ENCODE assay signal across 24 cellular contexts in genomic region chr3:56720836-56721235, GRCh38. TPM values are rescaled to one million over a fixed set of nuclear protein-coding genes. Genes with fewer than 3 reads are reported as not detected.
DNase-seq lines count a peak whose midpoint lies in the region; ATAC-seq, FAIRE-seq and TF ChIP-seq lines count a peak whose summit lies in the region.
"Had no signal": no experiment of that assay in that cellular context is flagged by ENCODE, and none has a peak within 500 bp of the region (broad histone marks: within the 10 kb centered on the region; RNA-seq: fewer than 3 reads in every experiment).

No MANE protein-coding gene starts in this region.

- peaks cover 59% of the 10 kb centered on the region for H3K36me3 Mint-ChIP-seq in activated naive CD4-positive, alpha-beta T cell treated with anti-CD3 and anti-CD28 coated beads, Interleukin-2, amount 10 ng/mL, durations not matched to agents 7 days and 5 days
- H3K36me3 Mint-ChIP-seq in activated naive CD4-positive, alpha-beta T cell treated with anti-CD3 and anti-CD28 coated beads, Interleukin-2, amount 50 U/mL, for 72 hours: peaks cover 20 to 41% of the 10 kb centered on the region in 2 donors
- H3K36me3 Mint-ChIP-seq in effector memory CD8-positive, alpha-beta T cell (ENCODE audit: insufficient read depth): peaks cover 40% of the 10 kb centered on the region
- peaks cover 14% of the 10 kb centered on the region for H3K36me3 Mint-ChIP-seq in stimulated activated memory B cell treated with anti-CD40 and anti-IgM and Interleukin-4, amounts not matched to agents 10 μg/mL and 1 μg/mL and 100 μg/mL, for 72 hours

- H3K36me3 ChIP-seq in KMS-11 (ENCODE audit: insufficient read depth): no peaks in the 10 kb centered on the region
- peaks cover 0 to 3% of the 10 kb centered on the region in 2 donors for H3K36me3 ChIP-seq in small intestine (ENCODE audit: control insufficient read depth in 2 of 2, insufficient read depth in 2 of 2, low read length in 2 of 2)
- H3K36me3 ChIP-seq: BE2C had no signal

- ATAC-seq in activated naive CD4-positive, alpha-beta T cell treated with anti-CD3 and anti-CD28 coated beads, Interleukin-2, amount 50 U/mL, for 72 hours: no peak
- no peak for ATAC-seq in effector memory CD8-positive, alpha-beta T cell (replicated peaks)
- no peak for ATAC-seq in stimulated activated memory B cell treated with anti-CD40 and anti-IgM and Interleukin-4, amounts not matched to agents 10 μg/mL and 1 μg/mL and 100 μg/mL, for 72 hours
- ATAC-seq: activated CD8-positive, alpha-beta memory T cell treated with anti-CD3 and anti-CD28 coated beads, Interleukin-2, amount 10 ng/mL, durations not matched to agents 7 days and 5 days; activated T-cell treated with anti-CD3 and anti-CD28 coated beads, Interleukin-2, amount 50 U/mL, for 72 hours had no signal

- TF ChIP-seq POLR2A in erythroblast (IDR thresholded peaks at IDR 0.05; ENCODE audit: low read length): no peak

- no peak overlapping the region for H2AFZ ChIP-seq in KMS-11 (ENCODE audit: low read depth)

- TF ChIP-seq CTCF in KMS-11 (conservative IDR thresholded peaks at IDR 0.05; ENCODE audit: low read depth, low read length): no peak

- no peaks in the 10 kb centered on the region for H3K27me3 ChIP-seq in KMS-11 (ENCODE audit: insufficient read depth, low read depth)
- no peaks in the 10 kb centered on the region for H3K27me3 ChIP-seq in small intestine (ENCODE audit: control insufficient read depth in 2 of 2, insufficient read depth in 2 of 2, low read length in 2 of 2)
- H3K27me3 ChIP-seq: BE2C, upper lobe of right lung had no signal

- FAIRE-seq in small intestine (lab: Jason Lieb, UNC): no peak

- no peak overlapping the region for H3K4me3 ChIP-seq in KMS-11 (IDR thresholded peaks at IDR 0.05; ENCODE audit: insufficient read depth, low read depth, low read length)
- no peak overlapping the region for H3K4me3 ChIP-seq in small intestine (ENCODE audit: low read depth in 1 of 2, low read length in 2 of 2)
- H3K4me3 ChIP-seq: upper lobe of right lung had no signal

- H3K4me3 Mint-ChIP-seq in activated naive CD4-positive, alpha-beta T cell treated with anti-CD3 and anti-CD28 coated beads, Interleukin-2, amount 10 ng/mL, durations not matched to agents 7 days and 5 days: no peak overlapping the region
- no peak overlapping the region for H3K4me3 Mint-ChIP-seq in effector memory CD8-positive, alpha-beta T cell
- no peak overlapping the region for H3K4me3 Mint-ChIP-seq in stimulated activated memory B cell treated with anti-CD40 and anti-IgM and Interleukin-4, amounts not matched to agents 10 μg/mL and 1 μg/mL and 100 μg/mL, for 72 hours
- H3K4me3 Mint-ChIP-seq: activated CD8-positive, alpha-beta memory T cell treated with anti-CD3 and anti-CD28 coated beads, Interleukin-2, amount 10 ng/mL, durations not matched to agents 7 days and 5 days; activated T-cell treated with anti-CD3 and anti-CD28 coated beads, Interleukin-2, amount 50 U/mL, for 72 hours had no signal

- H3K4me1 ChIP-seq in KMS-11 (ENCODE audit: low read depth, poor library complexity, severe bottlenecking) (peaks cover 51% of the 10 kb centered on the region), small intestine (ENCODE audit: control insufficient read depth in 2 of 2, insufficient read depth in 1 of 2, low read depth in 1 of 2, low read length in 1 of 2) (peaks cover 0 to 2% of the 10 kb centered on the region in 2 donors)
- H3K4me1 ChIP-seq: BE2C, upper lobe of right lung had no signal

- no peaks in the 10 kb centered on the region for H3K9me3 ChIP-seq in small intestine (ENCODE audit: control insufficient read depth, low read depth)
- H3K9me3 ChIP-seq: BE2C, upper lobe of right lung had no signal

- peaks cover 53% of the 10 kb centered on the region for H3K4me1 Mint-ChIP-seq in activated naive CD4-positive, alpha-beta T cell treated with anti-CD3 and anti-CD28 coated beads, Interleukin-2, amount 10 ng/mL, durations not matched to agents 7 days and 5 days
- peaks cover 24 to 45% of the 10 kb centered on the region in 2 donors for H3K4me1 Mint-ChIP-seq in effector memory CD8-positive, alpha-beta T cell (ENCODE audit: low read depth in 2 of 2)
- H3K4me1 Mint-ChIP-seq in stimulated activated memory B cell treated with anti-CD40 and anti-IgM and Interleukin-4, amounts not matched to agents 10 μg/mL and 1 μg/mL and 100 μg/mL, for 72 hours: peaks cover 14% of the 10 kb centered on the region

- H4K20me1 ChIP-seq in KMS-11 (ENCODE audit: insufficient read depth): no peaks in the 10 kb centered on the region

- peak overlapping the region; percentile 50 for H3K27ac Mint-ChIP-seq in activated naive CD4-positive, alpha-beta T cell treated with anti-CD3 and anti-CD28 coated beads, Interleukin-2, amount 10 ng/mL, durations not matched to agents 7 days and 5 days
- peak overlapping the region in 1 of 2 donors; percentile 78 for H3K27ac Mint-ChIP-seq in activated naive CD4-positive, alpha-beta T cell treated with anti-CD3 and anti-CD28 coated beads, Interleukin-2, amount 50 U/mL, for 72 hours
- peak overlapping the region; percentile 59 to 74 for H3K27ac Mint-ChIP-seq in effector memory CD8-positive, alpha-beta T cell
- peak overlapping the region; percentile 50 for H3K27ac Mint-ChIP-seq in stimulated activated memory B cell treated with anti-CD40 and anti-IgM and Interleukin-4, amounts not matched to agents 10 μg/mL and 1 μg/mL and 100 μg/mL, for 72 hours

- no peak for DNase-seq in activated naive CD4-positive, alpha-beta T cell treated with anti-CD3 and anti-CD28 coated beads, Interleukin-2, amount 10 ng/mL, durations not matched to agents 7 days and 5 days
- DNase-seq in activated naive CD4-positive, alpha-beta T cell treated with anti-CD3 and anti-CD28 coated beads, Interleukin-2, amount 50 U/mL, for 72 hours (ENCODE audit: low spot score in 2 of 2): no peak
- DNase-seq in effector memory CD8-positive, alpha-beta T cell: no peak
- no peak for DNase-seq in DMS 273 treated with DMSO at 0.1 percent for 48 hours (lab: John Stamatoyannopoulos, UW)
- no peak for DNase-seq in erythroblast (lab: John Stamatoyannopoulos, UW)
- no peak for DNase-seq in small intestine
- DNase-seq: activated CD4-positive, alpha-beta T cell treated with anti-CD3 and anti-CD28 coated beads for 48 hours; activated CD8-positive, alpha-beta memory T cell treated with anti-CD3 and anti-CD28 coated beads, Interleukin-2, amount 10 ng/mL, durations not matched to agents 7 days and 5 days; activated naive CD4-positive, alpha-beta T cell treated with anti-CD3 and anti-CD28 coated beads, Interleukin-2, amount 50 U/mL, for 16 hours; activated T-cell treated with anti-CD3 and anti-CD28 coated beads, Interleukin-2, amount 50 U/mL, for 72 hours; BE2C; central memory CD4-positive, alpha-beta T cell; COR-L47; GOT3; head of caudate nucleus; MM.1S; NCI-H146; NCI-H524; nucleus accumbens; substantia nigra; T-helper 2 cell; upper lobe of right lung had no signal

- no peaks in the 10 kb centered on the region for H3K27me3 Mint-ChIP-seq in activated naive CD4-positive, alpha-beta T cell treated with anti-CD3 and anti-CD28 coated beads, Interleukin-2, amount 10 ng/mL, durations not matched to agents 7 days and 5 days
- no peaks in the 10 kb centered on the region for H3K27me3 Mint-ChIP-seq in effector memory CD8-positive, alpha-beta T cell
- H3K27me3 Mint-ChIP-seq in stimulated activated memory B cell treated with anti-CD40 and anti-IgM and Interleukin-4, amounts not matched to agents 10 μg/mL and 1 μg/mL and 100 μg/mL, for 72 hours: no peaks in the 10 kb centered on the region
- H3K27me3 Mint-ChIP-seq: activated CD8-positive, alpha-beta memory T cell treated with anti-CD3 and anti-CD28 coated beads, Interleukin-2, amount 10 ng/mL, durations not matched to agents 7 days and 5 days had no signal

- CTCF ChIA-PET in activated naive CD4-positive, alpha-beta T cell treated with anti-CD3 and anti-CD28 coated beads, Interleukin-2, amount 10 ng/mL, durations not matched to agents 7 days and 5 days (lab: Charles Lee): interaction anchor here (1.2 to 1.6 kb wide), 3 partner anchors 16 to 81 kb away, joined by 3 to 4 read pairs (median 4); partner anchors contain the start of gene ARHGEF3

- H3K9ac ChIP-seq in KMS-11: no peak overlapping the region

- H3K79me2 ChIP-seq in KMS-11 (ENCODE audit: insufficient read depth, low read depth): no peaks in the 10 kb centered on the region

- peak overlapping the region; percentile 49 for H3K4me2 ChIP-seq in KMS-11

- H3K27ac ChIP-seq in KMS-11 (no peak overlapping the region; the same call in 1 of the 2 replicates), small intestine (ENCODE audit: low read depth in 1 of 2, low read length in 1 of 2) (no peak overlapping the region)
- H3K27ac ChIP-seq: upper lobe of right lung had no signal

- H3K9me3 Mint-ChIP-seq in activated naive CD4-positive, alpha-beta T cell treated with anti-CD3 and anti-CD28 coated beads, Interleukin-2, amount 10 ng/mL, durations not matched to agents 7 days and 5 days: peaks cover 12% of the 10 kb centered on the region
- H3K9me3 Mint-ChIP-seq in activated naive CD4-positive, alpha-beta T cell treated with anti-CD3 and anti-CD28 coated beads, Interleukin-2, amount 50 U/mL, for 72 hours: peaks cover 4 to 5% of the 10 kb centered on the region in 2 donors
- H3K9me3 Mint-ChIP-seq in effector memory CD8-positive, alpha-beta T cell: no peaks in the 10 kb centered on the region
- no peaks in the 10 kb centered on the region for H3K9me3 Mint-ChIP-seq in stimulated activated memory B cell treated with anti-CD40 and anti-IgM and Interleukin-4, amounts not matched to agents 10 μg/mL and 1 μg/mL and 100 μg/mL, for 72 hours

RNA-seq across cellular contexts. Expression of gene TASOR, which starts 37.8 kb away (rescaled TPM):
- 10 to 100 TPM; 37.3 to 68.3 TPM for total RNA-seq in activated naive CD4-positive, alpha-beta T cell treated with anti-CD3 and anti-CD28 coated beads, Interleukin-2, amount 50 U/mL, for 72 hours
- polyA plus RNA-seq in small intestine: 10 to 100 TPM; 16.8 to 20.9 (median 20.1) TPM
